In the genomic region with DNA sequence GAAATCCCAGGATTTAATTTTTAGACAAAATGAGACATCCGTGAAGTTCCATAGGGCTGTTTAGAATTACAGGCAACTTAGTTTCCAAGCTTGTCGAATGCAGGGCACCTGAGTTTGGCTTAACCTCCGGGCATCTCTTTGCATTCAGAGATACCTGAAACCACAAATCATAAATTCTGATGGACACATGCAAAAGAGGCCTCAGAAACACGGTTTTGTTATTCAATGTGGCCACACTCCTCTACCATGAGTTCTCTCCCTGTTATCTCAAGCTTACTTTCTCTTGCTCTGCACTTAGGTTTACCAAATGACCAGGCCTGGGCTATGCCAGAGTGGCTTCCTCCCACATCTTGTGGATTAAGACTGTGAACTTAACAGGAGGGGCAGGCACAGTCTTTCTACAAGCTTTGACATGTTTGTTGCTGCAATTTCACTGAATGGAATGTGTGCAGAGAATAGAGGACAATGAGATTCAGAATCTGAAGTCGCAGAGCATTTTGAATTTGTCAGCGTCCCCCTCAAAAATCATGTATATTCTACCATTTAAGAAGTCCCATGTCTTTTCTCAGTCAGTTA, we compare ENCODE assay signal across 1 cellular context.
TF ChIP-seq lines count a peak whose summit lies in the region.

No MANE protein-coding gene starts in this region.

TF ChIP-seq in GM12878, 131 proteins besides CTCF, POLR2A, EP300 and RAD21:
- TF ChIP-seq RUNX3 (IDR thresholded peaks at IDR 0.05; ENCODE audit: low read length) (peak; percentile 58; the same call in 1 of the 2 replicates), CHD4 (IDR thresholded peaks at IDR 0.05) (no peak)
